Comparison of ENCODE assay signal across 1 cellular context in genomic region chr17:42561908-42562844, GRCh38.
TF ChIP-seq lines count a peak whose summit lies in the region.

Gene COASY (plus strand): TSS chr17:42562148. CDS start chr17:42562623, 475 bp downstream.

TF ChIP-seq in WTC11, 78 proteins besides CTCF, POLR2A, EP300 and RAD21 (continued from another document):
- TF ChIP-seq ARID4B (CRISPR knock-in tag; IDR thresholded peaks at IDR 0.05; ENCODE audit: borderline replicate concordance): no peak; the same call in 1 of the 2 replicates
- TF ChIP-seq FOXP1 (CRISPR knock-in tag; IDR thresholded peaks at IDR 0.05; ENCODE audit: borderline replicate concordance): no peak
- no peak for TF ChIP-seq E2F1 (CRISPR knock-in tag; IDR thresholded peaks at IDR 0.05)
- TF ChIP-seq GTF2I (CRISPR knock-in tag; conservative IDR thresholded peaks at IDR 0.05): no peak
- no peak for TF ChIP-seq NR1H2 (CRISPR knock-in tag; IDR thresholded peaks at IDR 0.05)
- TF ChIP-seq ZBTB43 (CRISPR knock-in tag; IDR thresholded peaks at IDR 0.05): no peak
- TF ChIP-seq E2F5 (CRISPR knock-in tag; IDR thresholded peaks at IDR 0.05): peak; percentile 56; the same call in 1 of the 2 replicates
- TF ChIP-seq GABPB1 (CRISPR knock-in tag; IDR thresholded peaks at IDR 0.05): peak; percentile 94
- no peak for TF ChIP-seq ZNF232 (CRISPR knock-in tag; IDR thresholded peaks at IDR 0.05)
- no peak for TF ChIP-seq ZNF138 (CRISPR knock-in tag; conservative IDR thresholded peaks at IDR 0.05)
- no peak for TF ChIP-seq ATF2 (CRISPR knock-in tag; IDR thresholded peaks at IDR 0.05; ENCODE audit: borderline replicate concordance, low read depth)
- no peak for TF ChIP-seq KAT7 (CRISPR knock-in tag; IDR thresholded peaks at IDR 0.05; ENCODE audit: borderline replicate concordance)
- TF ChIP-seq CBFB (CRISPR knock-in tag; IDR thresholded peaks at IDR 0.05; ENCODE audit: low read depth): peak; percentile 78; the same call in 1 of the 2 replicates
- TF ChIP-seq MYBL2 (CRISPR knock-in tag; IDR thresholded peaks at IDR 0.05): no peak
- TF ChIP-seq TEAD1 (CRISPR knock-in tag; IDR thresholded peaks at IDR 0.05): peak; percentile 75; the same call in 1 of the 2 replicates
- TF ChIP-seq PREB (CRISPR knock-in tag; IDR thresholded peaks at IDR 0.05; ENCODE audit: borderline replicate concordance): no peak
- no peak for TF ChIP-seq ZNF219 (CRISPR knock-in tag; IDR thresholded peaks at IDR 0.05; ENCODE audit: borderline replicate concordance)
- peak; percentile 71 for TF ChIP-seq CREM (CRISPR knock-in tag; IDR thresholded peaks at IDR 0.05)
- TF ChIP-seq ZMAT4 (CRISPR knock-in tag; IDR thresholded peaks at IDR 0.05): no peak
- TF ChIP-seq HMGXB4 (CRISPR knock-in tag; IDR thresholded peaks at IDR 0.05): peak; percentile 55; the same call in 1 of the 2 replicates
- no peak for TF ChIP-seq ZNF317 (CRISPR knock-in tag; IDR thresholded peaks at IDR 0.05; ENCODE audit: borderline replicate concordance, low read depth)
- peak; percentile 73 for TF ChIP-seq MAX (CRISPR knock-in tag; IDR thresholded peaks at IDR 0.05)
- no peak for TF ChIP-seq CREB1 (CRISPR knock-in tag; IDR thresholded peaks at IDR 0.05)
TF ChIP-seq in WTC11: peak in this region for 11.
